ENCODE assay signal across 8 cellular contexts in the genomic region with DNA sequence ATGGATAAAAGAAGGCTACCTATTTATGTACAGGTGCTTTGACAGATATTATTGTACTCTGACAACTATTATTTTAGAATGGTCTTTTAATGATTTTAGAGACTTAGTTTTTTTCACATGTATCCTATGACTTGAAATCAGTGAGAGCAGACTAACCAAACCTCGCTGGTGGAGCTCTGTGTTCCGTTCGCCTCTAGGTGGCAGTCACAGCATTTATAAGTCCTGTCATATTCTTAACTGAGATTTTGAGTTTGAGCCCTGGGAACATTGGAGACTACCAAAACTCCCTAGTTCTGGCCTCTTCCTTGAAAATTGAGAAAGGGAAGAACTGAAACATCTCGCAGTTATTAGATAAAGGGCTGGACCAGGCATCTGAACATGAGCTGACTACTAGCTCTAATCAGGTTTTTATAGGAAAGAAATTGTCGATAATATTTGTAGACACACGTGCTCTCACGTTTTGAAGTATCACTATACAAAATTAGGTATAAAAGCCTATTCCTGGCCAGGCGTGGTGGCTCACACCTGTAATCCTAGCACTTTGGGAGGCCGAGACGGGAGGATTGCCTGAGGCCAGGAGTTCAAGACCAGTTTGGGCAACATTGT. TPM values are rescaled to one million over a fixed set of nuclear protein-coding genes. Genes with fewer than 3 reads are reported as not detected.
DNase-seq lines count a peak whose midpoint lies in the region; ATAC-seq and TF ChIP-seq lines count a peak whose summit lies in the region.

No MANE protein-coding gene starts in this region.

- H3K4me3 Mint-ChIP-seq in CD4-positive, CD25-positive, alpha-beta regulatory T cell: no peak overlapping the region

- H3K4me3 ChIP-seq in CD4-positive, CD25-positive, alpha-beta regulatory T cell (ENCODE audit: low read depth, low read length): no peak overlapping the region
- no peak overlapping the region for H3K4me3 ChIP-seq in lung

- 58 to 60% methylated on average over 10 of the region's 10 CpGs for WGBS in lung, 2 donors

- H3K27me3 Mint-ChIP-seq in CD4-positive, CD25-positive, alpha-beta regulatory T cell: no peaks in the 10 kb centered on the region

- H3K36me3 Mint-ChIP-seq in CD4-positive, CD25-positive, alpha-beta regulatory T cell: peaks cover 20% of the 10 kb centered on the region

- peak overlapping the region in 1 of 3 donors; percentile 5 for H3K27ac Mint-ChIP-seq in CD4-positive, CD25-positive, alpha-beta regulatory T cell

- H3K27me3 ChIP-seq in CD4-positive, CD25-positive, alpha-beta regulatory T cell (ENCODE audit: control insufficient read depth, insufficient read depth, low read length): no peaks in the 10 kb centered on the region
- no peaks in the 10 kb centered on the region for H3K27me3 ChIP-seq in lung (ENCODE audit: control insufficient read depth, insufficient read depth)

- H3K27ac ChIP-seq in CD4-positive, CD25-positive, alpha-beta regulatory T cell (ENCODE audit: insufficient read depth, low read length, poor library complexity, severe bottlenecking): no peak overlapping the region
- no peak overlapping the region for H3K27ac ChIP-seq in lung (ENCODE audit: low read depth in 1 of 2, low read length in 1 of 2)

- no peaks in the 10 kb centered on the region for H3K36me3 ChIP-seq in CD4-positive, CD25-positive, alpha-beta regulatory T cell (ENCODE audit: control insufficient read depth, insufficient read depth, low read length)
- peaks cover 3 to 4% of the 10 kb centered on the region in 2 donors for H3K36me3 ChIP-seq in lung (ENCODE audit: control insufficient read depth in 2 of 2, insufficient read depth in 2 of 2, low read length in 2 of 2)

- no peaks in the 10 kb centered on the region for H3K4me1 Mint-ChIP-seq in CD4-positive, CD25-positive, alpha-beta regulatory T cell

- peak; percentile 54 for TF ChIP-seq CTCF in lung (IDR thresholded peaks at IDR 0.05; ENCODE audit: control extremely low read depth, extremely low read depth)

- no peaks in the 10 kb centered on the region for H3K4me1 ChIP-seq in CD4-positive, CD25-positive, alpha-beta regulatory T cell (ENCODE audit: control insufficient read depth, insufficient read depth, low read length, poor library complexity, severe bottlenecking)
- peaks cover 0 to 1% of the 10 kb centered on the region in 2 donors for H3K4me1 ChIP-seq in lung (ENCODE audit: control insufficient read depth in 2 of 2, insufficient read depth in 2 of 2, low read length in 2 of 2)

- H3K9me3 Mint-ChIP-seq in CD4-positive, CD25-positive, alpha-beta regulatory T cell: no peaks in the 10 kb centered on the region

- peak in 1 of 2 donors; percentile 73 for ATAC-seq in CD4-positive, CD25-positive, alpha-beta regulatory T cell (ENCODE audit: low read depth in 2 of 2)
- ATAC-seq in HG02981 (IDR thresholded peaks at IDR 0.05; ENCODE audit: unreplicated experiment) (peak; percentile 64), lung (ENCODE audit: insufficient read depth, low FRiP score) (no peak)

- DNase-seq in CD4-positive, CD25-positive, alpha-beta regulatory T cell: peak; percentile 27 to 82 (median 65)
- DNase-seq in NCI-H526 (lab: John Stamatoyannopoulos, UW) (peak; percentile 34 to 80), ecto neural progenitor cell (ENCODE audit: low spot score) (peak; percentile 61), lung (ENCODE audit: low spot score) (peak; percentile 67), mesenteric fat pad (ENCODE audit: low spot score) (no peak)
- peak; percentile 59 to 70 for DNase-seq in activated CD4-positive, alpha-beta T cell treated with anti-CD3 and anti-CD28 coated beads, Interleukin-2, amount 50 U/mL, for 48 hours
- DNase-seq in stimulated activated CD8-positive, alpha-beta memory T cell treated with anti-CD3 and anti-CD28 coated beads, Interleukin-15, amount 100 ng/mL, for 1 hour (ENCODE audit: low read depth): peak; percentile 34

- no peaks in the 10 kb centered on the region for H3K9me3 ChIP-seq in CD4-positive, CD25-positive, alpha-beta regulatory T cell (ENCODE audit: control insufficient read depth in 2 of 2, low read length in 2 of 2)
- H3K9me3 ChIP-seq in lung (ENCODE audit: control insufficient read depth in 2 of 2, insufficient read depth in 1 of 2, low read length in 1 of 2): no peaks in the 10 kb centered on the region

RNA-seq across cellular contexts. Expression of gene TTLL5, which starts 48.3 kb away (rescaled TPM):
- total RNA-seq in CD4-positive, CD25-positive, alpha-beta regulatory T cell: 39.2 TPM
- 10 to 100 TPM in 1 of 4 donors, 1 to 10 TPM in 3; 4.9 to 11.0 (median 7.7) TPM for polyA plus RNA-seq in CD4-positive, CD25-positive, alpha-beta regulatory T cell
- 10 to 100 TPM; 45.3 to 58.6 TPM for total RNA-seq in lung
- 10 to 100 TPM; 10.3 to 12.2 TPM for polyA plus RNA-seq in lung
- 17.3 TPM for total RNA-seq in mesenteric fat pad

RNA-seq across cellular contexts. Expression of gene ERG28, which starts 48.6 kb away (rescaled TPM):
- 8.4 TPM for total RNA-seq in CD4-positive, CD25-positive, alpha-beta regulatory T cell
- polyA plus RNA-seq in CD4-positive, CD25-positive, alpha-beta regulatory T cell: 10 to 100 TPM; 23.9 to 28.9 (median 25.6) TPM
- 10 to 100 TPM; 13.6 to 41.1 TPM for total RNA-seq in lung
- polyA plus RNA-seq in lung: 10 to 100 TPM; 39.3 to 67.2 TPM
- 6.2 TPM for total RNA-seq in mesenteric fat pad
